8 cellular contexts compared by ENCODE assay signal in the genomic region with DNA sequence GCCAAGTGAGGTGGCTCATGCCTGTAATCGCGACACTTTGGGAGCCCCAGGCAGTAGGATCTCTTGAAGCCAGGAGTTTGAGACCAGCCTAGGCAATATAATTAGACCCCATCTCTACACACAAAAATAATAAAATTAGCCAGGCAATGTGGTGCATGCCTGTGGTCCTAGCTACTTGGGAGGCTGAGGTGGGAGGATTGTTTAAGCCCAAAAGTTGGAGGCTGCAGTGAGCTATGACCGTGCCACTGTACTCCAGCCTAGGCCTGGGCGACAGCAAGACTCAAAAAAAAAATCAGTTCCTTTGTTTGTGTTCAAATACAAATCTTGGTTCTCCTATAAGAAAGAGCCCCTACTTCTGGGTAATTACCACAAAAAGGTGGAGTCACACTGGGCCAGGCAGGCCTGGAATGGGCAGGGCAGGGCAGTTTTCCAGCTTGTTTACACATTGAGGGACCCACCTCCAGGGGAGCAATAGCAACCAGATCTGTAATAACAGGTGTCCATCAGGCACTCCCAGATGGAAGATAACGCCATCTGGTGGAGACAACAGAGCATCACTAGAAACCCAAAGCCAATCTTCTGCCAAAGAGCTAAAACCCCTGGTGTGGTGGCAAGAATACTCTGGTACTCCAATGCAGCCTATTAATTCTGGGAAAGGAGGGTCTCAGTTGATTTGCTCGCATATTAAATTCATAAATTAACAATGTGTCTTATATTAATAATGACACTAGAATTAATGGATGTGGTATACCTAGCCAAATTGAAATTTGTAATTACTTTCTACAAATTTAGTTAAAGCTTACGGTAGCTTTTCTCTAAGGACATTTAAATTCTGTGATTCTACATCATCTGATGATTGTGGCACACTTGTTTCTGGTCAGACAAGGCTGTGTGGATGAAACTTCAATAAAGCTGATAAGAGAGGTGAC. TPM values are rescaled to one million over a fixed set of nuclear protein-coding genes. Genes with fewer than 3 reads are reported as not detected.
DNase-seq lines count a peak whose midpoint lies in the region; ATAC-seq, FAIRE-seq and TF ChIP-seq lines count a peak whose summit lies in the region.

No MANE protein-coding gene starts in this region.

- no TSS peak for BruUV-seq in K562 (replicated peaks; lab: Mats Ljungman, UMichigan)

- TF ChIP-seq EP300 in K562 (IDR thresholded peaks at IDR 0.05; ENCODE audit: low read length): no peak

- H3K27me3 ChIP-seq in K562 (ENCODE audit: control insufficient read depth in 2 of 2, insufficient read depth in 2 of 2, low read length in 2 of 2) (0 out of 5 replicates have a peak, but pooled peaks cover 0 to 2% of the 10 kb centered on the region in 2 experiments), spleen (replicated peaks in 1 of 7) (no peaks in the 10 kb centered on the region)

- TF ChIP-seq CTCF in GM12864 (IDR thresholded peaks at IDR 0.05; ENCODE audit: low read depth, low read length, missing control alignments) (peak; percentile 92), K562 (IDR thresholded peaks at IDR 0.05 in 2 of 3, conservative IDR thresholded peaks at IDR 0.05 in 1 of 3; ENCODE audit: insufficient read depth in 2 of 3, low read depth in 1 of 3, low read length in 3 of 3) (peak; percentile 89 to 97 (median 94)), spleen (IDR thresholded peaks at IDR 0.05 in 8 of 11, conservative IDR thresholded peaks at IDR 0.05 in 3 of 11) (peak; percentile 46 to 87 (median 78))

- H3K9me3 ChIP-seq in K562 (replicated peaks; ENCODE audit: control insufficient read depth, insufficient read depth, low read depth, low read length) (peaks cover 2% of the 10 kb centered on the region), spleen (no peaks in the 10 kb centered on the region)

- peak; percentile 45 for ATAC-seq in HG02763 (IDR thresholded peaks at IDR 0.05; ENCODE audit: unreplicated experiment)
- peak; percentile 79 for ATAC-seq in K562
- no peak for ATAC-seq in GM18519 (IDR thresholded peaks at IDR 0.05; ENCODE audit: low FRiP score, unreplicated experiment)

- DNase-seq in GM12864 (ENCODE audit: low read depth) (peak; percentile 49), NCI-H1694 treated with DMSO at 0.1 percent for 48 hours (lab: John Stamatoyannopoulos, UW) (peak; percentile 92), SW 1271 (lab: John Stamatoyannopoulos, UW) (peak; percentile 70 to 82), K562 (ENCODE audit: extremely low read depth in 1 of 4, low spot score in 3 of 4) (peak; percentile 80 to 94 (median 90)), iPS DF 4.7 (ENCODE audit: extremely low read depth, low spot score) (peak; percentile 87), spleen (no peak)

- 61% methylated on average over 7 of the region's 7 CpGs for WGBS in K562 (ENCODE audit: insufficient coverage, low coverage, missing lambda C conversion rate)
- WGBS in spleen, 5 donors: 68 to 78% (median 76%) methylated on average over 7 of the region's 7 CpGs

- peaks cover 3% of the 10 kb centered on the region; the same call in 1 of the 2 replicates for H4K20me1 ChIP-seq in K562 (replicated peaks; ENCODE audit: control insufficient read depth, insufficient read depth, low read length)

- peaks cover 41% of the 10 kb centered on the region; the same call in 2 of the 3 replicates for H3K36me3 ChIP-seq in K562 (ENCODE audit: control insufficient read depth, insufficient read depth, low read length)
- peaks cover 5 to 72% (median 42%) of the 10 kb centered on the region in 6 donors for H3K36me3 ChIP-seq in spleen

- no peak overlapping the region for H3K9ac ChIP-seq in K562 (ENCODE audit: insufficient read depth in 1 of 2, low read depth in 2 of 2, low read length in 2 of 2)

- in situ Hi-C loops in K562 (cut with MboI): no loop called here

- H3K4me1 ChIP-seq in K562 (replicated peaks in 1 of 2; ENCODE audit: control insufficient read depth in 2 of 2, insufficient read depth in 2 of 2, low read length in 2 of 2) (peaks cover 0 to 11% of the 10 kb centered on the region in 2 experiments; a peak in 3 of 5 replicates), spleen (peaks cover 0 to 26% (median 4%) of the 10 kb centered on the region in 6 donors)

- POLR2A ChIA-PET in K562 (lab: Yijun Ruan, JAX): interaction anchor here (0.5 to 7.9 kb wide), 24 partner anchors 9 to 1167 kb away, joined by 3 to 87 read pairs (median 4); a partner anchor contains a TSS

- no peak overlapping the region for H3K4me3 ChIP-seq in GM12864 (ENCODE audit: low read depth, low read length)
- H3K4me3 ChIP-seq in K562: no peak overlapping the region
- H3K4me3 ChIP-seq in spleen: no peak overlapping the region

- H3K9me1 ChIP-seq in K562 (ENCODE audit: control insufficient read depth, insufficient read depth, low read length): no peaks in the 10 kb centered on the region

- CTCF ChIA-PET in K562 (lab: Yijun Ruan, JAX; ENCODE audit: low intra/inter-chr PET ratio): interaction anchor here (1.1 to 1.8 kb wide), 2 partner anchors 12 to 236 kb away, joined by 4 to 11 read pairs; no protein-coding TSS in a partner anchor

- no peak overlapping the region for H3K4me2 ChIP-seq in K562 (ENCODE audit: insufficient read depth, low read length)

- no peak for TF ChIP-seq POLR2A in K562 (conservative IDR thresholded peaks at IDR 0.05)
- TF ChIP-seq POLR2A in spleen (IDR thresholded peaks at IDR 0.05): no peak

- 0 out of 3 replicates have a peak, but pooled peaks cover 1% of the 10 kb centered on the region for H3K79me2 ChIP-seq in K562 (ENCODE audit: control insufficient read depth, insufficient read depth, low read length)

- H2AFZ ChIP-seq in K562 (ENCODE audit: low read depth, low read length): no peak overlapping the region

- H3K27ac ChIP-seq in K562 (ENCODE audit: extremely low read depth, low read depth, low read length) (no peak overlapping the region), spleen (no peak overlapping the region)

- peak; percentile 65 to 73 for TF ChIP-seq RAD21 in K562 (CRISPR knock-in tag; conservative IDR thresholded peaks at IDR 0.05 in 1 of 2, IDR thresholded peaks at IDR 0.05 in 1 of 2)

- intact Hi-C loops in K562 (cut with micrococcal nuclease) (loop anchor here (2.0 kb wide), 1 partner anchor 16 kb away; no protein-coding TSS in a partner anchor), spleen (cut with DNase I; ENCODE audit: low total_unique reads) (no loop called here)

- FAIRE-seq in K562 (lab: Jason Lieb, UNC): peak; percentile 80

TF ChIP-seq in K562, 482 proteins besides CTCF, POLR2A, EP300 and RAD21 (continues in another document):
- TF ChIP-seq PHTF2 (CRISPR knock-in tag; IDR thresholded peaks at IDR 0.05) (no peak), FUS (optimal IDR thresholded peaks at IDR 0.05; ENCODE audit: low read depth, low read length) (no peak)

RNA-seq across cellular contexts. Expression of a gene that starts 13.2 kb away (rescaled TPM):
- 89.5 and 106 TPM in 2 replicates for total RNA-seq in K562 (2011; cell fraction: chromatin; rRNA removed; ENCODE audit: low replicate concordance)
- total RNA-seq in K562 (2011; cell fraction: nucleolus; rRNA removed): 92.1 and 92.6 TPM in 2 replicates
- 106 and 121 TPM in 2 replicates for total RNA-seq in K562 (2011; cell fraction: nucleoplasm; rRNA removed)
- total RNA-seq in K562 (2014; rRNA removed): 30.8 and 32.3 TPM in 2 replicates
- total RNA-seq in K562 (2014; rRNA removed; fragmentation: Illumina TruSeq; extraction: Trizol): 42.2 and 45.5 TPM in 2 replicates
- total RNA-seq in K562 (2015; rRNA removed; fragmentation: Illumina TruSeq; extraction: Trizol): 30.6 and 32.4 TPM in 2 replicates
- total RNA-seq in K562 (2021): 46.5 and 48.1 TPM in 2 replicates
- 24.6 and 27.0 TPM in 2 replicates for polyA plus RNA-seq in K562 (2011; rRNA removed)
- 19.2 and 23.1 TPM in 2 replicates for polyA plus RNA-seq in K562 (2011; cell fraction: cytosol; rRNA removed)
- 18.4 and 20.5 TPM in 2 replicates for polyA plus RNA-seq in K562 (2011; cell fraction: nucleus; rRNA removed)
- 15.8 and 22.5 TPM in 2 replicates for polyA plus RNA-seq in K562 (2012)
- 34.2 and 36.5 TPM in 2 replicates for polyA plus RNA-seq in K562 (2014; fragmentation: Illumina TruSeq; extraction: Trizol)
- polyA plus RNA-seq in K562 (2014; fragmentation: Nextera tagmentation; extraction: Ambion mirVana): 10 to 100 TPM; 17.0 to 24.7 TPM
- 26.9 and 27.2 TPM in 2 replicates for polyA plus RNA-seq in K562 (2014; rRNA removed)
- polyA minus RNA-seq in K562 (2011; rRNA and poly(A)+ RNA removed): 47.0 and 63.2 TPM in 2 replicates
- polyA minus RNA-seq in K562 (2011; cell fraction: cytosol; rRNA and poly(A)+ RNA removed): 38.7 and 39.2 TPM in 2 replicates
- 36.5 and 72.2 TPM in 2 replicates for polyA minus RNA-seq in K562 (2011; cell fraction: nucleus; rRNA and poly(A)+ RNA removed)
- 10 to 100 TPM; 46.3 to 73.1 (median 63.8) TPM for total RNA-seq in spleen
- 10 to 100 TPM; 10.8 to 17.2 (median 12.5) TPM for polyA plus RNA-seq in spleen

RNA-seq across cellular contexts. Expression of a gene that starts 38.7 kb away (rescaled TPM):
- total RNA-seq in K562 (2011; cell fraction: chromatin; rRNA removed; ENCODE audit: low replicate concordance): 0.09 and 0.14 TPM in 2 replicates
- 0.17 TPM in 1 of 2 replicates, not detected in the other for total RNA-seq in K562 (2011; cell fraction: nucleolus; rRNA removed)
- total RNA-seq in K562 (2011; cell fraction: nucleoplasm; rRNA removed): 0.15 TPM in 1 of 2 replicates, not detected in the other
- not detected in 2 replicates for total RNA-seq in K562 (2014; rRNA removed)
- not detected in 2 replicates for total RNA-seq in K562 (2014; rRNA removed; fragmentation: Illumina TruSeq; extraction: Trizol)
- total RNA-seq in K562 (2015; rRNA removed; fragmentation: Illumina TruSeq; extraction: Trizol): 0.04 and 0.34 TPM in 2 replicates
- total RNA-seq in K562 (2021): 0.29 and 0.33 TPM in 2 replicates
- 0.01 TPM in 2 replicates for polyA plus RNA-seq in K562 (2011; rRNA removed)
- polyA plus RNA-seq in K562 (2011; cell fraction: cytosol; rRNA removed): 0.01 TPM in 1 of 2 replicates, not detected in the other
- polyA plus RNA-seq in K562 (2011; cell fraction: nucleus; rRNA removed): 0.06 and 0.24 TPM in 2 replicates
- polyA plus RNA-seq in K562 (2012): 0.21 and 0.35 TPM in 2 replicates
- not detected in 2 replicates for polyA plus RNA-seq in K562 (2014; fragmentation: Illumina TruSeq; extraction: Trizol)
- under 1 TPM in 1 of 2 experiments, not detected in 1; under 0.01 TPM for polyA plus RNA-seq in K562 (2014; fragmentation: Nextera tagmentation; extraction: Ambion mirVana)
- polyA plus RNA-seq in K562 (2014; rRNA removed): 0.01 TPM in 1 of 2 replicates, not detected in the other
- polyA minus RNA-seq in K562 (2011; rRNA and poly(A)+ RNA removed): 0.04 and 0.06 TPM in 2 replicates
- polyA minus RNA-seq in K562 (2011; cell fraction: cytosol; rRNA and poly(A)+ RNA removed): not detected in 2 replicates
- under 0.01 and 0.11 TPM in 2 replicates for polyA minus RNA-seq in K562 (2011; cell fraction: nucleus; rRNA and poly(A)+ RNA removed)
- 1 to 10 TPM in 6 of 7 donors, under 1 TPM in 1; 0.51 to 6.5 (median 4.0) TPM for total RNA-seq in spleen
- 1 to 10 TPM in 1 of 3 donors, under 1 TPM in 2; 0.47 to 1.8 (median 0.65) TPM for polyA plus RNA-seq in spleen
